5 cellular contexts compared by ENCODE assay signal in the genomic region with DNA sequence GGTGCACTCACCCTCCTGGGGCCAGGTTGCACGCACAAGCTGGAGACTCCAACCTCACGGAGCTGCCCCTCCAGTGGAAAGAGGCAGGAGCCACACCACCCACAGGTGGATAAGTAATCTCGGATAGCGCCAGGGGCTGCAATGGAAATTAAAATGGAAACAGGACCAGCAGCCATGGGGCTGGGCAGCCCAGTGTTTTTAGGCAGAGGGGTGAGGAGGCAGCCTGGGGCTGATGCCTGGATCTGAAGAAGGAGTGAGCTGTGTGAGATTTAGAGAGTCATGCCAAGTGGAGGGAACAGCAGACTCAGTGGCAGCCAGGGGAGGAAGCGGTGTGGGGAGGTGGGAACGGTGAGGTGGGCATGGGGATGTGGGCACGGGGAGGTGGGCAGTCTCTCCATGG.
"Had no signal": no experiment of that assay in that cellular context is flagged by ENCODE, and none has a peak within 500 bp of the region (broad histone marks: within the 10 kb centered on the region; RNA-seq: fewer than 3 reads in every experiment).

No MANE protein-coding gene starts in this region.

- H3K4me2 ChIP-seq: GM23338 had no signal

- H3K4me1 Mint-ChIP-seq: GM23338, H9 had no signal

- DNase-seq: H9, HCEC 1CT, IMR-90 had no signal

- H2AFZ ChIP-seq: GM23338 had no signal

- H3K4me3 ChIP-seq: GM23338, K562 had no signal

- H3K27ac Mint-ChIP-seq: GM23338, H9 had no signal

- H3K4me3 Mint-ChIP-seq: GM23338, H9 had no signal
